In the genomic region with DNA sequence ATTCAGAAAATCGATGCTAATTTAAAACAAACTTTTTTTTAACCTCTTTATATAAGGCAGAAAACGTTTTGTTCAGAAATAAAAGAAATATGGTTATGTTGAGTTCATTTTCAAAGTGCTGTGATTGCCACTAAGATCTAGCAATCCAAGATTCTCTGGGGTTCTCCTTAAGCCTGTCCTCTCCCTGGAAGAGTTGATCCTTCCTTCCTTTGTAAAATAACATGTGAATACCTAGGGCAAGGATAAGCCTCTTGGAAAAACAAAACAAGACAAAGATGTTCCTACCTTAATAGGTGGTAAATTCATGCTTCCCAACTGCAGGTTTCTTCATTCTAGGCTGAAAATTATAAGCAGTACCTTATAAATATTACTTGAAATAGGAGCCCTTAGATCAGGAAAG, we compare ENCODE assay signal across 32 cellular contexts. TPM values are rescaled to one million over a fixed set of nuclear protein-coding genes. Genes with fewer than 3 reads are reported as not detected.
"Had no signal": no experiment of that assay in that cellular context is flagged by ENCODE, and none has a peak within 500 bp of the region (broad histone marks: within the 10 kb centered on the region; RNA-seq: fewer than 3 reads in every experiment).

No MANE protein-coding gene starts in this region.

- H3K27ac ChIP-seq: hepatocyte, left lung, lower lobe of right lung, pancreas, prostate gland, sigmoid colon, spleen, tibial nerve, uterus had no signal

- H3K4me1 ChIP-seq: left lung, lower lobe of right lung, pancreas, prostate gland, sigmoid colon, spleen, tibial nerve, uterus had no signal

- H3K4me1 Mint-ChIP-seq: immature natural killer cell; naive thymus-derived CD8-positive, alpha-beta T cell; nephron; neural crest cell; stimulated activated effector memory CD8-positive, alpha-beta T cell treated with anti-CD3 and anti-CD28 coated beads, Interleukin-12 subunit alpha, Interleukin-12 subunit beta, amount 100 ng/mL, for 72 hours; stimulated activated naive CD8-positive, alpha-beta T cell treated with anti-CD3 and anti-CD28 coated beads, Interleukin-15, amount 100 ng/mL, for 72 hours had no signal

- H3K4me2 ChIP-seq: hepatocyte had no signal

- H3K79me2 ChIP-seq: hepatocyte had no signal

- H3K36me3 Mint-ChIP-seq: immature natural killer cell; stimulated activated effector memory CD8-positive, alpha-beta T cell treated with anti-CD3 and anti-CD28 coated beads, Interleukin-12 subunit alpha, Interleukin-12 subunit beta, amount 100 ng/mL, for 72 hours; type B pancreatic cell had no signal

- ATAC-seq: left colon; left lung; lower lobe of right lung; naive thymus-derived CD8-positive, alpha-beta T cell; pancreas; right cardiac atrium; stimulated activated effector memory CD8-positive, alpha-beta T cell treated with anti-CD3 and anti-CD28 coated beads, Interleukin-12 subunit alpha, Interleukin-12 subunit beta, amount 100 ng/mL, for 72 hours; stimulated activated naive CD8-positive, alpha-beta T cell treated with anti-CD3 and anti-CD28 coated beads, Interleukin-15, amount 100 ng/mL, for 72 hours had no signal

- H3K27ac Mint-ChIP-seq: immature natural killer cell; naive thymus-derived CD8-positive, alpha-beta T cell; nephron; stimulated activated effector memory CD8-positive, alpha-beta T cell treated with anti-CD3 and anti-CD28 coated beads, Interleukin-12 subunit alpha, Interleukin-12 subunit beta, amount 100 ng/mL, for 72 hours; stimulated activated naive CD8-positive, alpha-beta T cell treated with anti-CD3 and anti-CD28 coated beads, Interleukin-15, amount 100 ng/mL, for 72 hours; type B pancreatic cell had no signal

- H3K4me3 ChIP-seq: hepatocyte, left lung, lower lobe of right lung, pancreas, prostate gland, sigmoid colon, spleen, tibial nerve, uterus had no signal

- H3K27me3 ChIP-seq: uterus had no signal

- H3K9me3 Mint-ChIP-seq: stimulated activated effector memory CD8-positive, alpha-beta T cell treated with anti-CD3 and anti-CD28 coated beads, Interleukin-12 subunit alpha, Interleukin-12 subunit beta, amount 100 ng/mL, for 72 hours had no signal

- H2AFZ ChIP-seq: hepatocyte had no signal

- FAIRE-seq: islet of Langerhans, kidney, pancreas, small intestine had no signal

- H3K4me3 Mint-ChIP-seq: immature natural killer cell; naive thymus-derived CD8-positive, alpha-beta T cell; nephron; neural crest cell; stimulated activated effector memory CD8-positive, alpha-beta T cell treated with anti-CD3 and anti-CD28 coated beads, Interleukin-12 subunit alpha, Interleukin-12 subunit beta, amount 100 ng/mL, for 72 hours; stimulated activated naive CD8-positive, alpha-beta T cell treated with anti-CD3 and anti-CD28 coated beads, Interleukin-15, amount 100 ng/mL, for 72 hours; type B pancreatic cell had no signal

- DNase-seq: immature natural killer cell; kidney; left colon; left lung; lower lobe of right lung; mammary epithelial cell; mesenchymal stem cell; naive thymus-derived CD8-positive, alpha-beta T cell; nucleus accumbens; pancreas; posterior cingulate gyrus; retina; right cardiac atrium; sigmoid colon; small intestine; spleen; stimulated activated CD4-positive, alpha-beta T cell treated with anti-CD3 and anti-CD28 coated beads, Interleukin-4, amount 100 ng/mL, for 24 hours; stimulated activated naive CD4-positive, alpha-beta T cell; stimulated activated naive CD8-positive, alpha-beta T cell treated with anti-CD3 and anti-CD28 coated beads, Interleukin-15, amount 100 ng/mL, for 72 hours; substantia nigra; uterus had no signal

- H3K9me3 ChIP-seq: lower lobe of right lung, pancreas, prostate gland, uterus had no signal

- H3K36me3 ChIP-seq: left lung, lower lobe of right lung, pancreas, prostate gland, sigmoid colon, spleen, tibial nerve, uterus had no signal

RNA-seq across cellular contexts. Expression of gene FOXD3, which starts 18.0 kb away (rescaled TPM):
- total RNA-seq: hepatocyte; left lung; lower lobe of right lung; mammary epithelial cell; naive thymus-derived CD8-positive, alpha-beta T cell; osteoblast; temporal lobe; ureter had no signal
- polyA plus RNA-seq: hepatocyte; immature natural killer cell; mammary epithelial cell; naive thymus-derived CD8-positive, alpha-beta T cell had no signal
